32 cellular contexts compared by ENCODE assay signal in genomic region chr12:78081590-78082314, GRCh38.
"Had no signal": no experiment of that assay in that cellular context is flagged by ENCODE, and none has a peak within 500 bp of the region (broad histone marks: within the 10 kb centered on the region; RNA-seq: fewer than 3 reads in every experiment).

No MANE protein-coding gene starts in this region.

- FAIRE-seq: RCC 7860 had no signal

- H3K27ac ChIP-seq: brain microvascular endothelial cell, cardiac muscle cell, RWPE1, VCaP had no signal

- H3K27me3 ChIP-seq: brain microvascular endothelial cell, cardiac muscle cell had no signal

- H3K36me3 ChIP-seq: brain microvascular endothelial cell, cardiac muscle cell had no signal

- DNase-seq: activated B cell treated with CpG ODN at 0.5 μM for 24 hours; activated CD4-positive, alpha-beta memory T cell treated with anti-CD3 and anti-CD28 coated beads, Interleukin-2, amount 10 ng/mL, durations not matched to agents 7 days and 5 days; activated CD4-positive, alpha-beta T cell treated with anti-CD3 and anti-CD28 coated beads for 1 hour; activated CD4-positive, alpha-beta T cell treated with anti-CD3 and anti-CD28 coated beads for 48 hours; activated CD8-positive, alpha-beta memory T cell treated with anti-CD3 and anti-CD28 coated beads for 24 hours; activated CD8-positive, alpha-beta memory T cell treated with anti-CD3 and anti-CD28 coated beads, Interleukin-2, amount 10 ng/mL, durations not matched to agents 7 days and 5 days; activated CD8-positive, alpha-beta memory T cell treated with anti-CD3 and anti-CD28 coated beads, Interleukin-2, amount 50 U/mL, for 48 hours; activated effector memory CD4-positive, alpha-beta T cell treated with Interleukin-2 at 50 U/mL for 16 hours; activated naive CD4-positive, alpha-beta T cell treated with anti-CD3 and anti-CD28 coated beads, Interleukin-2, amount 50 U/mL, for 16 hours; activated naive CD8-positive, alpha-beta T cell treated with anti-CD3 and anti-CD28 coated beads for 36 hours; activated T-cell treated with anti-CD3 and anti-CD28 coated beads, Interleukin-2, amount 50 U/mL, for 48 hours; amniotic stem cell; aorta; brain microvascular endothelial cell; NCI-H1092 treated with DMSO at 0.1 percent for 48 hours; NCI-H1417; NCI-H1694 treated with DMSO at 0.1 percent for 48 hours; NCI-H2029; NCI-H510A; NCI-H526; NCI-H748 treated with DMSO at 0.1 percent for 48 hours; NK-92 treated with Interleukin-12 subunit alpha and Interleukin-12 subunit beta, amount 100 ng/mL, for 24 hours; PC-3; SW 1271; T-helper 1 cell; T-helper 2 cell; T-helper 9 cell had no signal

- H3K4me3 ChIP-seq: cardiac muscle cell had no signal

- ATAC-seq: activated CD8-positive, alpha-beta memory T cell treated with anti-CD3 and anti-CD28 coated beads, Interleukin-2, amount 10 ng/mL, durations not matched to agents 7 days and 5 days; PC-3; Right ventricle myocardium inferior had no signal
